In the genomic region with DNA sequence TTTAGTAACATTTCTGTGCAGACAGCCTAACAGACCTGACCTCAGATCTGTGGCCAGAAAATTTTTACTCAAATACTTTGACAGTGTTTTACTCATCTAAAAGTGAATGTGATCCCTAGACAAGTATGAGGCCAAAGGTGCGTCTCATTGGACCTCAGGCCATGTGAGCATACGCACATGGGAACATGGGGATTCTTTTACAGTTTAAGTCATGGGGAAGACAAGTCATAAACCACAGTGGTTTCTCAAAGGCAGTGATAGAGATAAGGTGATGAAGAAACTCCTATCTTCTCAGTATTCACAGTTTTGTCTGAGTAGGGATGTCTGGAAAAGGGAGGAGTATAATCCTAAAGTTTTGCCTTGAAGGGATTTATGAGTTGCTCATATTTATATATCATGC, we compare ENCODE assay signal across 1 cellular context.
A peak's percentile ranks its signal among the peaks of the same experiment; 100 is the strongest.
TF ChIP-seq lines count a peak whose summit lies in the region.

No MANE protein-coding gene starts in this region.

TF ChIP-seq in HepG2, 621 proteins besides CTCF, POLR2A, EP300 and RAD21 (continued from another document):
- TF ChIP-seq ZNF282 (IDR thresholded peaks at IDR 0.05; ENCODE audit: partially characterized antibody), result no peak
- TF ChIP-seq, protein P1, sequence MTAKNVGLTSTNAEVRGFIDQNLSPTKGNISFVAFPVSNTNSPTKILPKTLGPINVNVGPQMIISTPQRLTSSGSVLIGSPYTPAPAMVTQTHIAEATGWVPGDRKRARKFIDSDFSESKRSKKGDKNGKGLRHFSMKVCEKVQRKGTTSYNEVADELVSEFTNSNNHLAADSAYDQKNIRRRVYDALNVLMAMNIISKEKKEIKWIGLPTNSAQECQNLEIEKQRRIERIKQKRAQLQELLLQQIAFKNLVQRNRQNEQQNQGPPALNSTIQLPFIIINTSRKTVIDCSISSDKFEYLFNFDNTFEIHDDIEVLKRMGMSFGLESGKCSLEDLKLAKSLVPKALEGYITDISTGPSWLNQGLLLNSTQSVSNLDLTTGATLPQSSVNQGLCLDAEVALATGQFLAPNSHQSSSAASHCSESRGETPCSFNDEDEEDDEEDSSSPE (CRISPR knock-in tag; IDR thresholded peaks at IDR 0.05), result no peak
- TF ChIP-seq ZNF737 (CRISPR knock-in tag; IDR thresholded peaks at IDR 0.05; ENCODE audit: borderline replicate concordance), result no peak
- peak; percentile 24 for TF ChIP-seq AGO2 (optimal IDR thresholded peaks at IDR 0.05; ENCODE audit: low read depth, low read length)
- TF ChIP-seq ARNTL (CRISPR knock-in tag; IDR thresholded peaks at IDR 0.05), result no peak
- TF ChIP-seq POLR2AphosphoS5 (IDR thresholded peaks at IDR 0.05; ENCODE audit: low read depth, low read length), result 0 out of 2 replicates have a peak, but pooled peaks have one; percentile 13
- TF ChIP-seq, protein P2, sequence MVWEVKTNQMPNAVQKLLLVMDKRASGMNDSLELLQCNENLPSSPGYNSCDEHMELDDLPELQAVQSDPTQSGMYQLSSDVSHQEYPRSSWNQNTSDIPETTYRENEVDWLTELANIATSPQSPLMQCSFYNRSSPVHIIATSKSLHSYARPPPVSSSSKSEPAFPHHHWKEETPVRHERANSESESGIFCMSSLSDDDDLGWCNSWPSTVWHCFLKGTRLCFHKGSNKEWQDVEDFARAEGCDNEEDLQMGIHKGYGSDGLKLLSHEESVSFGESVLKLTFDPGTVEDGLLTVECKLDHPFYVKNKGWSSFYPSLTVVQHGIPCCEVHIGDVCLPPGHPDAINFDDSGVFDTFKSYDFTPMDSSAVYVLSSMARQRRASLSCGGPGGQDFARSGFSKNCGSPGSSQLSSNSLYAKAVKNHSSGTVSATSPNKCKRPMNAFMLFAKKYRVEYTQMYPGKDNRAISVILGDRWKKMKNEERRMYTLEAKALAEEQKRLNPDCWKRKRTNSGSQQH (CRISPR knock-in tag; IDR thresholded peaks at IDR 0.05; ENCODE audit: low read depth), result no peak
- TF ChIP-seq MTA3 (CRISPR knock-in tag; IDR thresholded peaks at IDR 0.05), result no peak
- no peak for TF ChIP-seq ZNF24 (IDR thresholded peaks at IDR 0.05)
- TF ChIP-seq RORA (CRISPR knock-in tag; IDR thresholded peaks at IDR 0.05), result no peak
- TF ChIP-seq, protein P3, sequence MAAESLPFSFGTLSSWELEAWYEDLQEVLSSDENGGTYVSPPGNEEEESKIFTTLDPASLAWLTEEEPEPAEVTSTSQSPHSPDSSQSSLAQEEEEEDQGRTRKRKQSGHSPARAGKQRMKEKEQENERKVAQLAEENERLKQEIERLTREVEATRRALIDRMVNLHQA (CRISPR knock-in tag; IDR thresholded peaks at IDR 0.05), result no peak
- TF ChIP-seq FOXM1 (CRISPR knock-in tag; IDR thresholded peaks at IDR 0.05), result no peak
TF ChIP-seq in HepG2: peak in this region for 3.
